8 cellular contexts compared by ENCODE assay signal in the genomic region with DNA sequence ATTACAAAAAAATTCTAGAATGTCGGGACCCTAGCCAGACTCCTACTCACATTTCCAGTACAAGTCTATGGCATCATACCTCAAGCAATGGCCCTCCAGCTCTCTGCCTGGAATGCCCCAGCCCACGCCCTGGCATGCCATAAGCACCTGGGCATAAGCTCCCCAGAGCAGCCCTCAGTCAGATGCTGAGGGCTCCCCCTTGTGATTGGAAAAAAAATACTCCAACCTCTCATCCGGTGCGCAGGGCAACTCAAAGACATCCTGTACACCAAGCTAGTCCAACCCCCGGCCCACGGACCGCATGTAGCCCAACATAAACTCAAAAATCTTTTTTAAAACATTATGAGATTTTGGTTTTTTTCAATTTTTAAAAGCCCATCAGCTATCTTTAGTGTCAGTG.
DNase-seq lines count a peak whose midpoint lies in the region; ATAC-seq and TF ChIP-seq lines count a peak whose summit lies in the region.

No MANE protein-coding gene starts in this region.

- H3K4me1 ChIP-seq in transverse colon = no peaks in the 10 kb centered on the region

- no peak for TF ChIP-seq EP300 in transverse colon (IDR thresholded peaks at IDR 0.05; ENCODE audit: low read depth)

- DNase-seq in activated T-cell treated with anti-CD3 and anti-CD28 coated beads for 48 hours (ENCODE audit: low read depth) = peak; percentile 2
- DNase-seq in activated T-cell treated with anti-CD3 and anti-CD28 coated beads for 4 hours = no peak
- peak; percentile 28 for DNase-seq in HuH-7.5 (ENCODE audit: low spot score)
- peak; percentile 36 for DNase-seq in WERI-Rb-1
- DNase-seq in left ventricle myocardium superior = no peak
- peak; percentile 38 for DNase-seq in transverse colon
- no peak for DNase-seq in inferior parietal cortex (ENCODE audit: extremely low spot score)

- intact Hi-C loops in left ventricle myocardium superior (cut with micrococcal nuclease) = loop anchor here (10.0 kb wide), 1 partner anchor 119 kb away; no protein-coding TSS in a partner anchor
- intact Hi-C loops in transverse colon (cut with DNase I; ENCODE audit: low total_unique reads) = no loop called here

- H3K9me3 ChIP-seq in WERI-Rb-1 (ENCODE audit: severe bottlenecking) (no peaks in the 10 kb centered on the region), transverse colon (no peaks in the 10 kb centered on the region)

- H3K27ac ChIP-seq in WERI-Rb-1 = no peak overlapping the region
- H3K27ac ChIP-seq in transverse colon = no peak overlapping the region

- TF ChIP-seq CTCF in WERI-Rb-1 (IDR thresholded peaks at IDR 0.05; ENCODE audit: low read depth, low read length) (peak; percentile 63), transverse colon (IDR thresholded peaks at IDR 0.05) (peak; percentile 30 to 53 (median 39))

- no peak overlapping the region for H3K4me3 ChIP-seq in WERI-Rb-1 (ENCODE audit: low read depth, low read length)
- no peak overlapping the region for H3K4me3 ChIP-seq in transverse colon

- TF ChIP-seq POLR2A in transverse colon (IDR thresholded peaks at IDR 0.05) = no peak

- no peaks in the 10 kb centered on the region for H3K27me3 ChIP-seq in WERI-Rb-1 (ENCODE audit: insufficient read depth, low read depth, severe bottlenecking)
- H3K27me3 ChIP-seq in transverse colon = no peaks in the 10 kb centered on the region

- ATAC-seq in GM21528 (IDR thresholded peaks at IDR 0.05; ENCODE audit: low FRiP score, unreplicated experiment) = peak; percentile 82
- peak; percentile 78 for ATAC-seq in left ventricle myocardium superior

- no peaks in the 10 kb centered on the region for H3K36me3 ChIP-seq in WERI-Rb-1
- no peaks in the 10 kb centered on the region for H3K36me3 ChIP-seq in transverse colon

- 51 to 55% methylated on average over 5 to 7 of the region's 7 CpGs for WGBS in transverse colon (ENCODE audit: low coverage in 1 of 2), 2 donors

- in situ Hi-C loops in transverse colon (cut with MboI; ENCODE audit: low pct_ligation_motif_present in 1 of 4, low pct_unique_long_range_greater_than_20kb in 1 of 4, low sequenced_read_pairs in 3 of 4) = loop anchor here in 1 of 4 donors (25.0 kb wide), 1 partner anchor 117 kb away; no protein-coding TSS in a partner anchor

Comparison
In these comparisons a context has a peak if more than half of its experiments do, and no peak if none do; other contexts are left out.
1. DNase-seq: peak in activated T-cell treated with anti-CD3 and anti-CD28 coated beads for 48 hours (single experiment), HuH-7.5 (single experiment), WERI-Rb-1 (single experiment) and transverse colon (single experiment); none in activated T-cell treated with anti-CD3 and anti-CD28 coated beads for 4 hours (single experiment), left ventricle myocardium superior (single experiment) and inferior parietal cortex (single experiment).